Comparison of ENCODE assay signal across 8 cellular contexts in the genomic region with DNA sequence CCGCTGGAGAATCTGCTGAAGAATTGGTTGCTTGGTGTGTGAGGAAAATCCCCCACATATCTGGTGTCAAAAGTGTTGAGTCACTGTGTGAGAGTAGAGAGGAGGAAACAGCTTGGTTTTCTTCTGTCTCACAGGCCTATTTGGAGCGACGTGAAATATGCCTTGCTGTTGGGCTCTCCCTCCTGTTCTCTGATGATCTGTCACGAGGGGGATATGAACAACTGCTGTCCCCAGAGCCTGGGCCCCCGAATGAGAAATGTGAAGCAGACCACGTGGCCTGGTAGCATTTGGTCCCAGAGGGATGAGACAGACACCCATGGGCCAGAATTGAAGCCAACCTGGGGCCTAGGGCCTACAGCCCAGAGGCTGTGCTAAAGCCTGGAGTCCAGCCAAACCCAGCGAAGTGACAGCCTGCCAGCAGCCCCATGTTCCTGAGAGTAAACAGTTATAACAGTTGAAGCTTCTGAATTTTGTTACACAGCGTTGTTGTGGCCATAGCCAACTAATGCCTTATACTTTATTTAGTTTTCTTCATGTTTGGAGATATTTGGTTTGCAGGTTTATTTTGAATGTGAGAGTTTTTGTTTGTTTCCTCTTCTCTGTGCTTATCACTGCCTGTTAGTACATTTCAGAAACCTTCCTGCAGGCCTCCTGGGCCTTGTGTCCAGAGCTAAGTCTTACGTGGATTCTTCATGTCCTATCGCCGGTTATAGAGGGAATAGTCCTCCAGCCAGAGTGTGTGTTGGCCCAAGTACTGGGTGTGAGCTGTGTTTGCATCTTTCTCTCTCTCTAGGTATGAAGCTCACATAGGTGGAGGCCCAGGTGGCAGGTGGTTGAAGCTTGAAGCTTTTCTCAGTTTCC. TPM values are rescaled to one million over a fixed set of nuclear protein-coding genes. Genes with fewer than 3 reads are reported as not detected.
DNase-seq lines count a peak whose midpoint lies in the region; ATAC-seq and TF ChIP-seq lines count a peak whose summit lies in the region.

No MANE protein-coding gene starts in this region.

- peak overlapping the region; percentile 65 for H3K27ac ChIP-seq in OCI-LY3 (ENCODE audit: low read length)
- no peak overlapping the region for H3K27ac ChIP-seq in right cardiac atrium (ENCODE audit: low read length)
- peak overlapping the region; percentile 59 to 76 for H3K27ac ChIP-seq in tibial artery

- peaks cover 22% of the 10 kb centered on the region for H3K4me1 ChIP-seq in OCI-LY3 (ENCODE audit: low read length)
- peaks cover 2% of the 10 kb centered on the region for H3K4me1 ChIP-seq in right cardiac atrium (ENCODE audit: control insufficient read depth, insufficient read depth, low read length)
- H3K4me1 ChIP-seq in tibial artery, result peaks cover 0 to 23% (median 13%) of the 10 kb centered on the region in 4 donors

- H2AFZ ChIP-seq in OCI-LY3 (ENCODE audit: low read depth, low read length), result peak overlapping the region; percentile 40; the same call in 1 of the 2 replicates

- no peaks in the 10 kb centered on the region for H4K20me1 ChIP-seq in OCI-LY3 (ENCODE audit: insufficient read depth, low read length)

- H3K27me3 ChIP-seq in OCI-LY3 (ENCODE audit: low read depth, low read length) (no peaks in the 10 kb centered on the region), right cardiac atrium (ENCODE audit: control insufficient read depth, insufficient read depth) (no peaks in the 10 kb centered on the region), tibial artery (no peaks in the 10 kb centered on the region)

- TF ChIP-seq CTCF in OCI-LY3 (IDR thresholded peaks at IDR 0.05; ENCODE audit: low read depth, low read length), result no peak
- TF ChIP-seq CTCF in tibial artery (IDR thresholded peaks at IDR 0.05), result no peak

- no peaks in the 10 kb centered on the region for H3K79me2 ChIP-seq in OCI-LY3 (ENCODE audit: low read length)

- H3K9me3 ChIP-seq in OCI-LY3 (ENCODE audit: insufficient read depth, low read length), result no peaks in the 10 kb centered on the region
- no peaks in the 10 kb centered on the region for H3K9me3 ChIP-seq in right cardiac atrium (ENCODE audit: control insufficient read depth, low read length)
- no peaks in the 10 kb centered on the region for H3K9me3 ChIP-seq in tibial artery

- no peak for DNase-seq in activated CD4-positive, CD25-positive, alpha-beta regulatory T cell treated with anti-CD3 and anti-CD28 coated beads, Interleukin-2, amount 50 U/mL, for 72 hours
- DNase-seq in right cardiac atrium (peak; percentile 63 to 90 (median 86)), tibial artery (peak; percentile 63 to 79), NCI-H146 treated with DMSO at 0.1 percent for 48 hours (lab: John Stamatoyannopoulos, UW; ENCODE audit: unreplicated experiment) (no peak)
- DNase-seq in stimulated activated naive CD4-positive, alpha-beta T cell treated with Interleukin-2 at 50 U/mL for 16 hours (lab: John Stamatoyannopoulos, UW), result no peak

- H3K36me3 ChIP-seq in OCI-LY3 (replicated peaks; ENCODE audit: low read depth, low read length), result no peaks in the 10 kb centered on the region
- no peaks in the 10 kb centered on the region for H3K36me3 ChIP-seq in tibial artery

- ATAC-seq in activated CD4-positive, CD25-positive, alpha-beta regulatory T cell treated with anti-CD3 and anti-CD28 coated beads, Interleukin-2, amount 50 U/mL, for 24 hours, result peak; percentile 56 to 65
- ATAC-seq in HG02840 (IDR thresholded peaks at IDR 0.05; ENCODE audit: low FRiP score, unreplicated experiment) (peak; percentile 92), right cardiac atrium (peak; percentile 87 to 93)

- H3K4me3 ChIP-seq in OCI-LY3 (ENCODE audit: low read length), result no peak overlapping the region
- no peak overlapping the region for H3K4me3 ChIP-seq in right cardiac atrium (ENCODE audit: low read length)
- no peak overlapping the region for H3K4me3 ChIP-seq in tibial artery

- intact Hi-C loops in right cardiac atrium (cut with DNase I), result no loop called here
- intact Hi-C loops in tibial artery (cut with DNase I; ENCODE audit: low total_unique reads), result no loop called here

- no peak overlapping the region for H3K9ac ChIP-seq in OCI-LY3 (ENCODE audit: low read length)

- peak overlapping the region; percentile 29; the same call in 1 of the 2 replicates for H3K4me2 ChIP-seq in OCI-LY3 (ENCODE audit: low read length)

- 37% methylated on average over 11 of the region's 11 CpGs for WGBS in right cardiac atrium

RNA-seq across cellular contexts. Expression of gene COLEC12, which starts 18.7 kb away (rescaled TPM):
- 10 to 100 TPM in 1 of 4 donors, 1 to 10 TPM in 3; 4.1 to 10.6 (median 6.5) TPM for total RNA-seq in right cardiac atrium
- polyA plus RNA-seq in right cardiac atrium, result 1.7 TPM

Comparison
In these comparisons a context has a peak if more than half of its experiments do, and no peak if none do; other contexts are left out.
1. DNase-seq: peak in right cardiac atrium (3 of 3) and tibial artery (2 of 2); none in activated CD4-positive, CD25-positive, alpha-beta regulatory T cell treated with anti-CD3 and anti-CD28 coated beads, Interleukin-2, amount 50 U/mL, for 72 hours (single experiment), stimulated activated naive CD4-positive, alpha-beta T cell treated with Interleukin-2 at 50 U/mL for 16 hours (single experiment) and NCI-H146 treated with DMSO at 0.1 percent for 48 hours (single experiment).
2. Peak in every context shown above with its lines, with median percentiles within 50 percentile points of each other: ATAC-seq.